ENCODE assay signal across 24 cellular contexts in the genomic region with DNA sequence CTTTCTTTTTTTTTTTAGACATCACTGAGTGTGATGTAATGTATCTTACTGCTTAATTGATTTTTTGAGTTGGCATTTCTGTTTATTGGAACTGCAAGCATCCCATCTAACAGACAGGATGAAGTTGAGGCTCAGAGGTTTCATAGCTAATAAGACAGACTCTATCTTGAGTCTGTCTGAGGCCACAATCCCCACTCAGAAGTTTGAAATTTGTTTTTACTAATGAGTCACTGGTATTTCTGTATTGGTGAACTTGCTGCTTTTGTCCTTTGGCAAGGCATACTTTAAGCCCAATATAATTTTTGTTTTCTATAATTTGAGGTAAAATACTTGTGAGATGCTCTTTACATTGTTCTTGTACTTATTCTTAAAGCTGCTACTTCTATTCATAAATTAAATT.
DNase-seq lines count a peak whose midpoint lies in the region; ATAC-seq and TF ChIP-seq lines count a peak whose summit lies in the region.
"Had no signal": no experiment of that assay in that cellular context is flagged by ENCODE, and none has a peak within 500 bp of the region (broad histone marks: within the 10 kb centered on the region; RNA-seq: fewer than 3 reads in every experiment).

No MANE protein-coding gene starts in this region.

- no peak for TF ChIP-seq CTCF in HFFc6 (IDR thresholded peaks at IDR 0.05)
- TF ChIP-seq CTCF in chondrocyte (IDR thresholded peaks at IDR 0.05), result no peak

- H3K9me3 Mint-ChIP-seq in HFFc6, result peaks cover 12% of the 10 kb centered on the region; the same call in 1 of the 2 replicates
- peaks cover 13% of the 10 kb centered on the region for H3K9me3 Mint-ChIP-seq in chondrocyte (ENCODE audit: low read depth)
- H3K9me3 Mint-ChIP-seq in activated naive CD4-positive, alpha-beta T cell treated with anti-CD3 and anti-CD28 coated beads, Interleukin-2, amount 10 ng/mL, durations not matched to agents 7 days and 5 days, result no peaks in the 10 kb centered on the region
- H3K9me3 Mint-ChIP-seq: activated CD4-positive, alpha-beta memory T cell treated with anti-CD3 and anti-CD28 coated beads, Interleukin-2, amount 10 ng/mL, durations not matched to agents 7 days and 5 days; activated naive CD8-positive, alpha-beta T cell treated with anti-CD3 and anti-CD28 coated beads, Interleukin-2, amount 10 ng/mL, durations not matched to agents 7 days and 5 days had no signal

- H3K36me3 Mint-ChIP-seq in HFFc6 (ENCODE audit: low read depth) (peaks cover 13% of the 10 kb centered on the region), chondrocyte (ENCODE audit: low read depth) (no peaks in the 10 kb centered on the region)
- H3K36me3 Mint-ChIP-seq in activated naive CD4-positive, alpha-beta T cell treated with anti-CD3 and anti-CD28 coated beads, Interleukin-2, amount 10 ng/mL, durations not matched to agents 7 days and 5 days, result no peaks in the 10 kb centered on the region
- H3K36me3 Mint-ChIP-seq: activated naive CD8-positive, alpha-beta T cell treated with anti-CD3 and anti-CD28 coated beads, Interleukin-2, amount 10 ng/mL, durations not matched to agents 7 days and 5 days; brain had no signal

- peak overlapping the region; percentile 47; the same call in 1 of the 2 replicates for H3K4me3 Mint-ChIP-seq in HFFc6
- no peak overlapping the region for H3K4me3 Mint-ChIP-seq in chondrocyte (ENCODE audit: unreplicated experiment)
- no peak overlapping the region for H3K4me3 Mint-ChIP-seq in activated naive CD4-positive, alpha-beta T cell treated with anti-CD3 and anti-CD28 coated beads, Interleukin-2, amount 10 ng/mL, durations not matched to agents 7 days and 5 days
- H3K4me3 Mint-ChIP-seq: activated CD4-positive, alpha-beta memory T cell treated with anti-CD3 and anti-CD28 coated beads, Interleukin-2, amount 10 ng/mL, durations not matched to agents 7 days and 5 days; activated naive CD8-positive, alpha-beta T cell treated with anti-CD3 and anti-CD28 coated beads, Interleukin-2, amount 10 ng/mL, durations not matched to agents 7 days and 5 days; brain; effector memory CD8-positive, alpha-beta T cell had no signal

- ATAC-seq in HG02870 (IDR thresholded peaks at IDR 0.05; ENCODE audit: unreplicated experiment) (no peak), HG03442 (IDR thresholded peaks at IDR 0.05; ENCODE audit: unreplicated experiment) (no peak)
- ATAC-seq: activated CD4-positive, CD25-positive, alpha-beta regulatory T cell treated with anti-CD3 and anti-CD28 coated beads, Interleukin-2, amount 50 U/mL, for 24 hours; effector memory CD8-positive, alpha-beta T cell; sciatic nerve had no signal

- DNase-seq in AG08395 (ENCODE audit: low spot score) (peak; percentile 56), HFFc6 (peak; percentile 32), chondrocyte (ENCODE audit: low spot score) (no peak), kidney tubule cell (ENCODE audit: low spot score) (peak; percentile 22), DMS114 treated with DMSO at 0.1 percent for 48 hours (lab: John Stamatoyannopoulos, UW; ENCODE audit: unreplicated experiment) (no peak)
- no peak for DNase-seq in activated naive CD4-positive, alpha-beta T cell treated with anti-CD3 and anti-CD28 coated beads, Interleukin-2, amount 10 ng/mL, durations not matched to agents 7 days and 5 days
- DNase-seq: activated CD4-positive, alpha-beta memory T cell treated with anti-CD3 and anti-CD28 coated beads, Interleukin-2, amount 10 ng/mL, durations not matched to agents 7 days and 5 days; activated effector memory CD4-positive, alpha-beta T cell treated with Interleukin-2 at 50 U/mL for 16 hours; activated naive CD8-positive, alpha-beta T cell treated with anti-CD3 and anti-CD28 coated beads, Interleukin-2, amount 10 ng/mL, durations not matched to agents 7 days and 5 days; activated T-cell treated with anti-CD3 and anti-CD28 coated beads for 4 hours; colonic mucosa; DMS79; effector memory CD8-positive, alpha-beta T cell; KG1; kidney glomerular epithelial cell; NCI-H510A treated with DMSO at 0.1 percent for 48 hours; SHP77; stimulated activated CD8-positive, alpha-beta memory T cell treated with anti-CD3 and anti-CD28 coated beads, Interleukin-4, amount 100 ng/mL, for 48 hours; stomach had no signal

- H3K27ac Mint-ChIP-seq in HFFc6 (peak overlapping the region; percentile 96), chondrocyte (ENCODE audit: unreplicated experiment) (peak overlapping the region; percentile 22)
- no peak overlapping the region for H3K27ac Mint-ChIP-seq in activated naive CD4-positive, alpha-beta T cell treated with anti-CD3 and anti-CD28 coated beads, Interleukin-2, amount 10 ng/mL, durations not matched to agents 7 days and 5 days
- H3K27ac Mint-ChIP-seq: activated CD4-positive, alpha-beta memory T cell treated with anti-CD3 and anti-CD28 coated beads, Interleukin-2, amount 10 ng/mL, durations not matched to agents 7 days and 5 days; activated naive CD8-positive, alpha-beta T cell treated with anti-CD3 and anti-CD28 coated beads, Interleukin-2, amount 10 ng/mL, durations not matched to agents 7 days and 5 days; brain; effector memory CD8-positive, alpha-beta T cell had no signal

- CTCF ChIA-PET in activated naive CD4-positive, alpha-beta T cell treated with anti-CD3 and anti-CD28 coated beads, Interleukin-2, amount 10 ng/mL, durations not matched to agents 7 days and 5 days (lab: Charles Lee), result no interaction called here

- no peaks in the 10 kb centered on the region for H3K27me3 Mint-ChIP-seq in HFFc6 (ENCODE audit: insufficient read depth)
- H3K27me3 Mint-ChIP-seq in chondrocyte (ENCODE audit: low read depth), result no peaks in the 10 kb centered on the region
- no peaks in the 10 kb centered on the region for H3K27me3 Mint-ChIP-seq in activated naive CD4-positive, alpha-beta T cell treated with anti-CD3 and anti-CD28 coated beads, Interleukin-2, amount 10 ng/mL, durations not matched to agents 7 days and 5 days
- H3K27me3 Mint-ChIP-seq: activated CD4-positive, alpha-beta memory T cell treated with anti-CD3 and anti-CD28 coated beads, Interleukin-2, amount 10 ng/mL, durations not matched to agents 7 days and 5 days; brain; effector memory CD8-positive, alpha-beta T cell had no signal

- H3K4me1 Mint-ChIP-seq in HFFc6 (ENCODE audit: low read depth) (peaks cover 59% of the 10 kb centered on the region), chondrocyte (ENCODE audit: low read depth) (peaks cover 22% of the 10 kb centered on the region)
- no peaks in the 10 kb centered on the region for H3K4me1 Mint-ChIP-seq in activated naive CD4-positive, alpha-beta T cell treated with anti-CD3 and anti-CD28 coated beads, Interleukin-2, amount 10 ng/mL, durations not matched to agents 7 days and 5 days
- H3K4me1 Mint-ChIP-seq: activated CD4-positive, alpha-beta memory T cell treated with anti-CD3 and anti-CD28 coated beads, Interleukin-2, amount 10 ng/mL, durations not matched to agents 7 days and 5 days; activated naive CD8-positive, alpha-beta T cell treated with anti-CD3 and anti-CD28 coated beads, Interleukin-2, amount 10 ng/mL, durations not matched to agents 7 days and 5 days; brain had no signal

Comparison
In these comparisons a context has a peak if more than half of its experiments do, and no peak if none do; other contexts are left out.
1. DNase-seq: peak in AG08395 (single experiment), HFFc6 (single experiment) and kidney tubule cell (single experiment); none in chondrocyte (single experiment), DMS114 treated with DMSO at 0.1 percent for 48 hours (single experiment) and activated naive CD4-positive, alpha-beta T cell treated with anti-CD3 and anti-CD28 coated beads, Interleukin-2, amount 10 ng/mL, durations not matched to agents 7 days and 5 days (single experiment).